1 cellular context compared by ENCODE assay signal in the genomic region with DNA sequence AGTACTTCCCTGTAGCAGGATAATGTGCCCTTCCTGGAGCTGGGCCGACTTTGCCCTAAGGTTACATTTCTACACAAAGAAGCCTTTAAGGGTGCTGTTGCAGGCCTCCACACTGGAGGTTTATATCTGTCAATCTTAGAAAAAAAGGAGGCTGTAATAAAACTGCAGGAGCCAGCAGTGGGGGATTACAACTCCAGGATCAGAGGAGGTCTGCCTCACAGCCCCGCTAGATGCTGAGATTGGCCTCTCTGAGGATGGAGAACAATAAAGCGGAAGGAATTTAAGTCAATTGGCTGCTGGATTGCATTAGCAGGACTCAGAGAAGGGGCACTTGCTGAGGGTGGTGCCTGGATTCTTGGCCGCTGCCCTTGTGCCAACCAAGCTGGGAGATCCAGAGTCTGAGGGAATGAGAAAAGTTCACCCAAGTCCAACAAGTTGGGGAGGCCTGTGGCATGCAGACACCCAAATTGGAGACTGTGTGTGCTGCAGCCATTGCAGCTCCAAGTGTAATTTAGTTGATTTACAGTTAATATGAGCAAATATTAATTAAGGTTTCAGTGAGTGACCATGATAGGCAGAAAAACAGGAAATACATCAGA.
TF ChIP-seq lines count a peak whose summit lies in the region.

No MANE protein-coding gene starts in this region.

TF ChIP-seq in WTC11, 78 proteins besides CTCF, POLR2A, EP300 and RAD21 (continued from another document):
- TF ChIP-seq, protein P1, sequence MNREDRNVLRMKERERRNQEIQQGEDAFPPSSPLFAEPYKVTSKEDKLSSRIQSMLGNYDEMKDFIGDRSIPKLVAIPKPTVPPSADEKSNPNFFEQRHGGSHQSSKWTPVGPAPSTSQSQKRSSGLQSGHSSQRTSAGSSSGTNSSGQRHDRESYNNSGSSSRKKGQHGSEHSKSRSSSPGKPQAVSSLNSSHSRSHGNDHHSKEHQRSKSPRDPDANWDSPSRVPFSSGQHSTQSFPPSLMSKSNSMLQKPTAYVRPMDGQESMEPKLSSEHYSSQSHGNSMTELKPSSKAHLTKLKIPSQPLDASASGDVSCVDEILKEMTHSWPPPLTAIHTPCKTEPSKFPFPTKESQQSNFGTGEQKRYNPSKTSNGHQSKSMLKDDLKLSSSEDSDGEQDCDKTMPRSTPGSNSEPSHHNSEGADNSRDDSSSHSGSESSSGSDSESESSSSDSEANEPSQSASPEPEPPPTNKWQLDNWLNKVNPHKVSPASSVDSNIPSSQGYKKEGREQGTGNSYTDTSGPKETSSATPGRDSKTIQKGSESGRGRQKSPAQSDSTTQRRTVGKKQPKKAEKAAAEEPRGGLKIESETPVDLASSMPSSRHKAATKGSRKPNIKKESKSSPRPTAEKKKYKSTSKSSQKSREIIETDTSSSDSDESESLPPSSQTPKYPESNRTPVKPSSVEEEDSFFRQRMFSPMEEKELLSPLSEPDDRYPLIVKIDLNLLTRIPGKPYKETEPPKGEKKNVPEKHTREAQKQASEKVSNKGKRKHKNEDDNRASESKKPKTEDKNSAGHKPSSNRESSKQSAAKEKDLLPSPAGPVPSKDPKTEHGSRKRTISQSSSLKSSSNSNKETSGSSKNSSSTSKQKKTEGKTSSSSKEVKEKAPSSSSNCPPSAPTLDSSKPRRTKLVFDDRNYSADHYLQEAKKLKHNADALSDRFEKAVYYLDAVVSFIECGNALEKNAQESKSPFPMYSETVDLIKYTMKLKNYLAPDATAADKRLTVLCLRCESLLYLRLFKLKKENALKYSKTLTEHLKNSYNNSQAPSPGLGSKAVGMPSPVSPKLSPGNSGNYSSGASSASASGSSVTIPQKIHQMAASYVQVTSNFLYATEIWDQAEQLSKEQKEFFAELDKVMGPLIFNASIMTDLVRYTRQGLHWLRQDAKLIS (CRISPR knock-in tag; IDR thresholded peaks at IDR 0.05; ENCODE audit: borderline replicate concordance), result no peak
- no peak for TF ChIP-seq ZNF532 (CRISPR knock-in tag; IDR thresholded peaks at IDR 0.05; ENCODE audit: borderline replicate concordance)
- TF ChIP-seq ZBTB21 (CRISPR knock-in tag; IDR thresholded peaks at IDR 0.05; ENCODE audit: borderline replicate concordance), result no peak
- TF ChIP-seq, protein P2, sequence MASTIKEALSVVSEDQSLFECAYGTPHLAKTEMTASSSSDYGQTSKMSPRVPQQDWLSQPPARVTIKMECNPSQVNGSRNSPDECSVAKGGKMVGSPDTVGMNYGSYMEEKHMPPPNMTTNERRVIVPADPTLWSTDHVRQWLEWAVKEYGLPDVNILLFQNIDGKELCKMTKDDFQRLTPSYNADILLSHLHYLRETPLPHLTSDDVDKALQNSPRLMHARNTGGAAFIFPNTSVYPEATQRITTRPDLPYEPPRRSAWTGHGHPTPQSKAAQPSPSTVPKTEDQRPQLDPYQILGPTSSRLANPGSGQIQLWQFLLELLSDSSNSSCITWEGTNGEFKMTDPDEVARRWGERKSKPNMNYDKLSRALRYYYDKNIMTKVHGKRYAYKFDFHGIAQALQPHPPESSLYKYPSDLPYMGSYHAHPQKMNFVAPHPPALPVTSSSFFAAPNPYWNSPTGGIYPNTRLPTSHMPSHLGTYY (CRISPR knock-in tag; IDR thresholded peaks at IDR 0.05), result no peak
- no peak for TF ChIP-seq OVOL2 (CRISPR knock-in tag; IDR thresholded peaks at IDR 0.05; ENCODE audit: borderline replicate concordance)
- TF ChIP-seq ZNF232 (CRISPR knock-in tag; IDR thresholded peaks at IDR 0.05), result no peak
- TF ChIP-seq GTF2I (CRISPR knock-in tag; conservative IDR thresholded peaks at IDR 0.05), result no peak
- TF ChIP-seq ESRRA (CRISPR knock-in tag; IDR thresholded peaks at IDR 0.05; ENCODE audit: borderline replicate concordance), result no peak
- no peak for TF ChIP-seq SP1 (CRISPR knock-in tag; conservative IDR thresholded peaks at IDR 0.05)
- TF ChIP-seq TEAD4 (CRISPR knock-in tag; IDR thresholded peaks at IDR 0.05), result no peak
- TF ChIP-seq CREB1 (CRISPR knock-in tag; IDR thresholded peaks at IDR 0.05), result no peak
- no peak for TF ChIP-seq NFE2L1 (CRISPR knock-in tag; IDR thresholded peaks at IDR 0.05)
- TF ChIP-seq, protein P3, sequence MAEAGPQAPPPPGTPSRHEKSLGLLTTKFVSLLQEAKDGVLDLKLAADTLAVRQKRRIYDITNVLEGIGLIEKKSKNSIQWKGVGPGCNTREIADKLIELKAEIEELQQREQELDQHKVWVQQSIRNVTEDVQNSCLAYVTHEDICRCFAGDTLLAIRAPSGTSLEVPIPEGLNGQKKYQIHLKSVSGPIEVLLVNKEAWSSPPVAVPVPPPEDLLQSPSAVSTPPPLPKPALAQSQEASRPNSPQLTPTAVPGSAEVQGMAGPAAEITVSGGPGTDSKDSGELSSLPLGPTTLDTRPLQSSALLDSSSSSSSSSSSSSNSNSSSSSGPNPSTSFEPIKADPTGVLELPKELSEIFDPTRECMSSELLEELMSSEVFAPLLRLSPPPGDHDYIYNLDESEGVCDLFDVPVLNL (CRISPR knock-in tag; IDR thresholded peaks at IDR 0.05; ENCODE audit: borderline replicate concordance, low read depth), result no peak
- TF ChIP-seq ZNF416 (CRISPR knock-in tag; IDR thresholded peaks at IDR 0.05), result no peak
- no peak for TF ChIP-seq GRHL2 (CRISPR knock-in tag; IDR thresholded peaks at IDR 0.05; ENCODE audit: insufficient replicate concordance, severe bottlenecking)
TF ChIP-seq in WTC11: peak in this region for 0.
